Comparison of ENCODE assay signal across 2 cellular contexts in the genomic region with DNA sequence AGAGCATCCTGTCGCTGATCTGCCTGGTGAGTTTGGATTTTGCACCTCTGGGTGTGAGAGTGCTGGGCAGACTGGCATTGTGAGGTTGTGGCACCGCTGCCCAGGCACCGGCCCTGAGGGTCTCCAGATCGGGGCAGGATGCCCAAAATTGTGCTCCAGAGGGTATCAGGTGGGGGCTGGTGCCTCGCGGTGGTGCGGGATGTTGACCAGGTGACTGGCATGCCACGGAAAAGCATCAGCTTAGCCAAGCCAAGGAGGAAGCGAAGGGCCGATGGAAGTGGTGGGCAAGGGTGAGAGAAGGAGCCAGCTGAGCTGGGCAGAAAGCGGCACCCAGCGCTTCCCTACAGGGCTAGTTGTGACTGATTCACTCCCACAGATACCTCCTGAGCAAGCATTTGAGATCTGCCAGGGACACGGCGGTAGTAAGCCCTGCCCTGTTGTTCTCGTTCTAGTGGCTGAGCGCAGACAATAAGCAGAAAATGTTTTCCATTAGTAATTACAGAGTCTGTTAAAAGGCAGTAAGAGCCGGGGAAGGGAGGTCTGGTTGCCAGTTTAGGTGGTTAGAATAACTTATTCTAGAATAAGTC.
TF ChIP-seq lines count a peak whose summit lies in the region.

No MANE protein-coding gene starts in this region.

TF ChIP-seq in IMR-90, 13 proteins besides CTCF, POLR2A, EP300 and RAD21:
- no peak for TF ChIP-seq CHD1 (IDR thresholded peaks at IDR 0.05; ENCODE audit: low read depth, low read length)

TF ChIP-seq in GM12878, 131 proteins besides CTCF, POLR2A, EP300 and RAD21:
- TF ChIP-seq SIN3A (IDR thresholded peaks at IDR 0.05; ENCODE audit: low read depth, low read length), result no peak
- no peak for TF ChIP-seq MLLT1 (IDR thresholded peaks at IDR 0.05)
- TF ChIP-seq HCFC1 (IDR thresholded peaks at IDR 0.05; ENCODE audit: low read length), result no peak
- TF ChIP-seq ZNF274 (IDR thresholded peaks at IDR 0.05; ENCODE audit: insufficient read depth, insufficient read length), result no peak
- TF ChIP-seq GATAD2B (conservative IDR thresholded peaks at IDR 0.05; ENCODE audit: low read depth), result no peak
- TF ChIP-seq ATF7 (IDR thresholded peaks at IDR 0.05; ENCODE audit: low read depth), result no peak
- TF ChIP-seq SPI1 (IDR thresholded peaks at IDR 0.05; ENCODE audit: borderline replicate concordance, insufficient read depth, low read depth, low read length), result no peak
